In the genomic region with DNA sequence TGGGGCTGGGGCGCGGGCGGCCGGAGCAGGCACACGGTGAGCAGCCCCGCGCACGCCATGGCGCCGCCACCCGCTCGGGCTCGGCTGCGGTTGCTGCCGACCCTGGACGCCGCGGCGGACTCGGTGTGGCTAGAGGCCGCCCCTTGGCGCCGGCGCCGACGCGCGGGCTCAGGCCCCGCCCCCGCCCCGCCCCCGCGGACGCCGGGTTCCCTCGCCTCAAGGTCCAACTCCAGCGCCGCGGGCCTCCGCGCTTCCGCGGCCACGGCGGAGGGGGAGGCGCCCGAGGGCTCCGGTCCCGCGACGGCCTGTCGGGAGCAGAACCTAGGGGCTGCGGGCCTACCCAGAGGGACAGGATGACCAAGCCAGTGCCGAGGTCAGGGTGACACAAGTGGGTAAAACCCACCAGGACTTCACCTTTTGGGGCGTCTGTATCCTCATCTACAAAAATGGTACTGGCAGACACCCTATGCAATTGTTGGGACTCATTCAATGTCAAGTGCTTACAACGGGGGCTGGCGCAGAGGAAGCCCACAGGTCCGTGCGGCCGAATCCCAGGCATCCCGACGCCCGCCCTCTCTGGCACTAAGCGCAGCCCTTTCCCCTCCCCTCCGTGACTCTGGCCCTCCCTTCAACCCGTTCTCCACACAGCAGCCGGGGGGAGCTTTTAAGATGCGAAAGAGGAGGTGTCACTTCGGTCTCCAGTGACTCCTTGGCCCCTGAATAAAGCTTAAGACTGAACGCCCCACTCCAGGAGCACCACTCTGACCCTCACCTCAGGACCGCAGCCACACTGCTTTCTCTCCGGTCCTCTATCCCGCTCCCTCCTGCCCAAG, we compare ENCODE assay signal across 8 cellular contexts. TPM values are rescaled to one million over a fixed set of nuclear protein-coding genes. Genes with fewer than 3 reads are reported as not detected.
DNase-seq lines count a peak whose midpoint lies in the region; ATAC-seq, FAIRE-seq and TF ChIP-seq lines count a peak whose summit lies in the region.

Gene NECAB3, minus strand, starts transcription at position 135 of the 833 bp plus-strand sequence. Its CDS starts 76 bp downstream, at position 59.

- no peak for TF ChIP-seq RAD21 in H1 (IDR thresholded peaks at IDR 0.05 in 1 of 2, conservative IDR thresholded peaks at IDR 0.05 in 1 of 2; ENCODE audit: low read depth in 2 of 2, low read length in 2 of 2)

- peak within 1 kb of the TSS; percentile 85 to 97 for H3K4me2 ChIP-seq in H1 (ENCODE audit: insufficient read depth in 1 of 2, low read depth in 2 of 2, low read length in 2 of 2)

- 0 out of 2 replicates have a peak within 1 kb of the TSS, but pooled peaks have one; percentile 18 for H2BK5ac ChIP-seq in H1 (ENCODE audit: low read depth, low read length)

- H4K5ac ChIP-seq in H1 (ENCODE audit: insufficient read length, low read depth, low read length), result peak within 1 kb of the TSS; percentile 32

- peaks cover 53% of the 10 kb centered on the region for H3K36me3 Mint-ChIP-seq in activated CD8-positive, alpha-beta T cell treated with anti-CD3 and anti-CD28 coated beads, Interleukin-2, amount 10 ng/mL, durations not matched to agents 7 days and 5 days (ENCODE audit: low read depth)
- peaks cover 2% of the 10 kb centered on the region for H3K36me3 Mint-ChIP-seq in memory B cell

- 0 out of 2 replicates have a peak within 1 kb of the TSS, but pooled peaks have one; percentile 12 for H2AFZ ChIP-seq in H1 (ENCODE audit: low read length)

- peak; percentile 94 for DNase-seq in 8988T
- DNase-seq in GM13977 (ENCODE audit: low spot score), result peak; percentile 93
- peak; percentile 82 for DNase-seq in NCI-H748 (lab: John Stamatoyannopoulos, UW; ENCODE audit: unreplicated experiment)
- peak; percentile 73 for DNase-seq in activated CD8-positive, alpha-beta T cell treated with anti-CD3 and anti-CD28 coated beads, Interleukin-2, amount 10 ng/mL, durations not matched to agents 7 days and 5 days
- DNase-seq in H1 (ENCODE audit: low read depth in 1 of 2, low spot score in 2 of 2), result peak in 1 of 2 experiments; percentile 87
- peak; percentile 41 to 63 for DNase-seq in memory B cell (ENCODE audit: low spot score in 2 of 2)
- DNase-seq in stimulated activated CD8-positive, alpha-beta memory T cell treated with anti-CD3 and anti-CD28 coated beads, Interleukin-4, amount 100 ng/mL, for 24 hours (ENCODE audit: low read depth), result peak; percentile 58

- H3K27ac ChIP-seq in H1 (ENCODE audit: low read depth, low read length), result no peak within 1 kb of the TSS; the same call in 1 of the 2 replicates

- no peaks in the 10 kb centered on the region for H3K27me3 Mint-ChIP-seq in activated CD8-positive, alpha-beta T cell treated with anti-CD3 and anti-CD28 coated beads, Interleukin-2, amount 10 ng/mL, durations not matched to agents 7 days and 5 days (ENCODE audit: low read depth)
- H3K27me3 Mint-ChIP-seq in memory B cell, result no peaks in the 10 kb centered on the region

- no peak within 1 kb of the TSS for H3K23ac ChIP-seq in H1 (ENCODE audit: insufficient read length)

- TF ChIP-seq CTCF in GM13977 (IDR thresholded peaks at IDR 0.05; ENCODE audit: extremely low read depth, insufficient read depth, missing control alignments), result no peak
- no peak for TF ChIP-seq CTCF in H1 (IDR thresholded peaks at IDR 0.05; ENCODE audit: control extremely low read depth in 1 of 3, insufficient read depth in 1 of 3, low read depth in 1 of 3, low read length in 3 of 3)

- H2BK120ac ChIP-seq in H1 (replicated peaks; ENCODE audit: low read depth, low read length), result no peak within 1 kb of the TSS

- H3K9ac ChIP-seq in H1 (replicated peaks in 1 of 4; ENCODE audit: extremely low read depth in 1 of 4, low read depth in 3 of 4, low read length in 3 of 4), result peak within 1 kb of the TSS; percentile 34 to 75 (median 65)

- H3K4me1 Mint-ChIP-seq in activated CD8-positive, alpha-beta T cell treated with anti-CD3 and anti-CD28 coated beads, Interleukin-2, amount 10 ng/mL, durations not matched to agents 7 days and 5 days (ENCODE audit: low read depth), result peaks cover 60% of the 10 kb centered on the region
- peaks cover 27% of the 10 kb centered on the region for H3K4me1 Mint-ChIP-seq in memory B cell

- peak; percentile 4 to 31 for TF ChIP-seq POLR2A in H1 (IDR thresholded peaks at IDR 0.05; ENCODE audit: control extremely low read depth in 1 of 2, low read depth in 2 of 2, low read length in 2 of 2)

- H3K56ac ChIP-seq in H1 (replicated peaks; ENCODE audit: insufficient read length, low read depth, low read length), result peak within 1 kb of the TSS; percentile 72

- H3K4me1 ChIP-seq in H1 (replicated peaks in 1 of 4; ENCODE audit: control insufficient read depth in 3 of 4, insufficient read depth in 4 of 4, low read length in 3 of 4), result peaks cover 0 to 22% (median 11%) of the 10 kb centered on the region in 4 experiments; a peak in 4 of 7 replicates

- peak within 1 kb of the TSS; percentile 92 for H4K8ac ChIP-seq in H1 (ENCODE audit: extremely low read depth, insufficient read depth, low read length)

- FAIRE-seq in H1 (lab: Jason Lieb, UNC), result no peak

- peak within 1 kb of the TSS; percentile 55; the same call in 1 of the 2 replicates for H2BK12ac ChIP-seq in H1 (ENCODE audit: low read depth, low read length)

- ATAC-seq in HG03135 (IDR thresholded peaks at IDR 0.05; ENCODE audit: unreplicated experiment) (peak; percentile 42), memory B cell (ENCODE audit: low read depth) (peak; percentile 87)
- peak; percentile 85 for ATAC-seq in activated CD8-positive, alpha-beta T cell treated with anti-CD3 and anti-CD28 coated beads, Interleukin-2, amount 10 ng/mL, durations not matched to agents 7 days and 5 days

- peaks cover 15 to 26% (median 25%) of the 10 kb centered on the region in 4 experiments; a peak in 6 of 8 replicates for H3K36me3 ChIP-seq in H1 (ENCODE audit: control insufficient read depth in 2 of 4, insufficient read depth in 4 of 4, low read length in 3 of 4)

- CTCF ChIA-PET in activated CD8-positive, alpha-beta T cell treated with anti-CD3 and anti-CD28 coated beads, Interleukin-2, amount 10 ng/mL, durations not matched to agents 7 days and 5 days (lab: Charles Lee), result interaction anchor here (1.8 kb wide), 1 partner anchor 57 kb away, joined by 5 read pairs; the partner anchor contains the start of gene ZNF341
- CTCF ChIA-PET in H1 (lab: Charles Lee; ENCODE audit: partially characterized antibody), result interaction anchor here (1.2 to 1.4 kb wide), 4 partner anchors 10 to 75 kb away, joined by 3 to 4 read pairs (median 4); no protein-coding TSS in a partner anchor

- peak within 1 kb of the TSS; percentile 87 for H3K4ac ChIP-seq in H1 (replicated peaks; ENCODE audit: insufficient read length, low read depth, low read length)

- H4K91ac ChIP-seq in H1 (replicated peaks; ENCODE audit: insufficient read length, low read length), result peak within 1 kb of the TSS; percentile 89

- H3K23me2 ChIP-seq in H1 (ENCODE audit: low read depth, low read length), result peaks cover 13% of the 10 kb centered on the region

- H3K79me1 ChIP-seq in H1 (ENCODE audit: low read depth, low read length), result no peaks in the 10 kb centered on the region; the same call in 1 of the 2 replicates

- H3K79me2 ChIP-seq in H1 (ENCODE audit: control insufficient read depth in 1 of 2, insufficient read depth in 2 of 2, low read length in 2 of 2), result no peaks in the 10 kb centered on the region

- no peak within 1 kb of the TSS for H2BK20ac ChIP-seq in H1 (ENCODE audit: low read length)

- no peak within 1 kb of the TSS for H3K14ac ChIP-seq in H1 (ENCODE audit: insufficient read length)

- peak within 1 kb of the TSS; percentile 77 for H3K4me3 Mint-ChIP-seq in activated CD8-positive, alpha-beta T cell treated with anti-CD3 and anti-CD28 coated beads, Interleukin-2, amount 10 ng/mL, durations not matched to agents 7 days and 5 days
- H3K4me3 Mint-ChIP-seq in memory B cell, result peak within 1 kb of the TSS; percentile 97

- no peaks in the 10 kb centered on the region for H3K9me3 ChIP-seq in H1 (ENCODE audit: insufficient read depth in 2 of 2, low read depth in 1 of 2, low read length in 1 of 2)

- no peaks in the 10 kb centered on the region for H3K27me3 ChIP-seq in H1 (replicated peaks in 1 of 4; ENCODE audit: control insufficient read depth in 3 of 4, extremely low read depth in 1 of 4, insufficient read depth in 3 of 4, low read length in 3 of 4)

- peak within 1 kb of the TSS; percentile 71; the same call in 1 of the 2 replicates for H2AK5ac ChIP-seq in H1 (ENCODE audit: low read depth, low read length)

- WGBS in H1 (ENCODE audit: extremely low coverage in 1 of 2, insufficient coverage in 1 of 2, insufficient read length in 1 of 2, insufficient replicate concordance in 2 of 2, low coverage in 1 of 2, low lambda C conversion rate in 2 of 2, missing lambda C conversion rate in 1 of 2), 2 experiments, result 3% methylated on average over 31 of the region's 73 CpGs; no CpG with 5 or more reads in 1 of the 2 experiments

- POLR2A ChIA-PET in activated CD8-positive, alpha-beta T cell treated with anti-CD3 and anti-CD28 coated beads, Interleukin-2, amount 10 ng/mL, durations not matched to agents 7 days and 5 days (lab: Charles Lee), result interaction anchor here (1.3 to 4.0 kb wide), 4 partner anchors 8 to 45 kb away, joined by 4 to 25 read pairs (median 9); partner anchors contain the start of genes ACTL10, C20orf144 and PXMP4
- POLR2A ChIA-PET in H1 (lab: Charles Lee; ENCODE audit: partially characterized antibody), result interaction anchor here (0.6 to 17.9 kb wide), 9 partner anchors 5 to 447 kb away, joined by 3 to 245 read pairs (median 6); partner anchors contain the start of genes ACTL10, C20orf144, E2F1 and NECAB3

- H3K18ac ChIP-seq in H1 (ENCODE audit: extremely low read depth, low read length), result peak within 1 kb of the TSS; percentile 32; the same call in 1 of the 2 replicates

- in situ Hi-C loops in GM13977 (cut with MboI; ENCODE audit: low pct_unique_long_range_greater_than_20kb, low sequenced_read_pairs, unreplicated experiment), result no loop called here

- peak within 1 kb of the TSS; percentile 52 to 77 (median 70) for H3K4me3 ChIP-seq in H1 (ENCODE audit: extremely low read depth in 1 of 4, insufficient read depth in 2 of 4, low read depth in 3 of 4, low read length in 4 of 4)

- peaks cover 3 to 30% of the 10 kb centered on the region in 2 experiments for H4K20me1 ChIP-seq in H1 (replicated peaks in 1 of 2; ENCODE audit: control insufficient read depth in 1 of 2, insufficient read depth in 2 of 2, low read length in 2 of 2)

- peak within 1 kb of the TSS; percentile 46; the same call in 1 of the 2 replicates for H2BK15ac ChIP-seq in H1 (ENCODE audit: low read length)

- H3K9me3 Mint-ChIP-seq in activated CD8-positive, alpha-beta T cell treated with anti-CD3 and anti-CD28 coated beads, Interleukin-2, amount 10 ng/mL, durations not matched to agents 7 days and 5 days (ENCODE audit: insufficient read depth), result no peaks in the 10 kb centered on the region
- H3K9me3 Mint-ChIP-seq in memory B cell, result no peaks in the 10 kb centered on the region

- peak within 1 kb of the TSS; percentile 78 for H3K27ac Mint-ChIP-seq in activated CD8-positive, alpha-beta T cell treated with anti-CD3 and anti-CD28 coated beads, Interleukin-2, amount 10 ng/mL, durations not matched to agents 7 days and 5 days
- H3K27ac Mint-ChIP-seq in memory B cell, result peak within 1 kb of the TSS; percentile 79

- TF ChIP-seq EP300 in H1 (IDR thresholded peaks at IDR 0.05; ENCODE audit: borderline replicate concordance in 1 of 2, low read depth in 2 of 2, low read length in 2 of 2), result no peak

RNA-seq across cellular contexts. Expression of gene NECAB3, which starts in this region (rescaled TPM):
- total RNA-seq in activated CD8-positive, alpha-beta T cell treated with anti-CD3 and anti-CD28 coated beads, Interleukin-2, amount 10 ng/mL, durations not matched to agents 7 days and 5 days, result 10 to 100 TPM; 28.4 to 38.2 TPM
- total RNA-seq in H1 (2021; fragmentation: NEBNext Ultra II Directional; extraction: Animal tissue kit (Norgen Biotek cat#: 25700)), result 19.7 and 20.5 TPM in 2 replicates
- 46.2 and 72.6 TPM in 2 replicates for polyA plus RNA-seq in H1 (2011; rRNA removed)
- 39.5 TPM for polyA plus RNA-seq in H1 (2011; cell fraction: cytosol; rRNA removed)
- 101 TPM for polyA plus RNA-seq in H1 (2011; cell fraction: nucleus; rRNA removed)
- polyA plus RNA-seq in H1 (2012, experiment 1 of 2), result 13.8 to 22.6 TPM (median 18.4 TPM) in 4 replicates
- polyA plus RNA-seq in H1 (2012, experiment 2 of 2), result 15.9 TPM
- 12.2 TPM for polyA plus RNA-seq in H1 (2013, experiment 1 of 2)
- 10.7 TPM for polyA plus RNA-seq in H1 (2013, experiment 2 of 2)
- polyA minus RNA-seq in H1 (2011; rRNA and poly(A)+ RNA removed), result 20.5 and 23.8 TPM in 2 replicates
- 15.6 TPM for polyA minus RNA-seq in H1 (2011; cell fraction: cytosol; rRNA and poly(A)+ RNA removed)
- 39.6 TPM for polyA minus RNA-seq in H1 (2011; cell fraction: nucleus; rRNA and poly(A)+ RNA removed)
